33 cellular contexts compared by ENCODE assay signal in the genomic region with DNA sequence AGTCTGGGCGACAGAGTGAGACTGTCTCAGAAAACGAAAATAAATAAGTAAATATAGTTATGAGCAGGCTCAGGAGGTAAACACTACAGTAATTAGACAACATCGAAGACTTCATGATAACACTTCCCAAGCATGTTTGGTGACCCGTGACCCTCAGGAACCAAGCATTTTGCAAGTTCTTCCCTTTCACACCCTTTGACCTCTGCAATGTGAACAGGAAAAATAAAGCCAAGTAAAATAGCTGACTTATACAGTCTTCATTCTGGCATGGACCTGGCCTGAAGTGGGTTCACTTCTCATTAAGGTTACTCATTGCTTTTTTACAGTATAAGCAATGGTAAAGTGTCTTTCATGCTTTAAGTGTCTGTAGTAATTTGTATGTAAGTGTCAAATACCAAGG.
"Had no signal": no experiment of that assay in that cellular context is flagged by ENCODE, and none has a peak within 500 bp of the region (broad histone marks: within the 10 kb centered on the region; RNA-seq: fewer than 3 reads in every experiment).

No MANE protein-coding gene starts in this region.

- H3K4me3 ChIP-seq: adrenal gland, body of pancreas, esophagus muscularis mucosa, gastrocnemius medialis had no signal

- FAIRE-seq: colon had no signal

- ATAC-seq: activated CD4-positive, CD25-positive, alpha-beta regulatory T cell treated with anti-CD3 and anti-CD28 coated beads, Interleukin-2, amount 50 U/mL, for 24 hours; activated CD8-positive, alpha-beta memory T cell treated with anti-CD3 and anti-CD28 coated beads, Interleukin-2, amount 10 ng/mL, durations not matched to agents 7 days and 5 days; activated CD8-positive, alpha-beta T cell treated with anti-CD3 and anti-CD28 coated beads, Interleukin-2, amount 10 ng/mL, durations not matched to agents 7 days and 5 days; activated naive CD8-positive, alpha-beta T cell treated with anti-CD3 and anti-CD28 coated beads, Interleukin-2, amount 50 U/mL, for 24 hours; body of pancreas; effector memory CD8-positive, alpha-beta T cell; foreskin keratinocyte; gastrocnemius medialis; T-helper 17 cell had no signal

- H3K27ac ChIP-seq: adrenal gland, body of pancreas, esophagus muscularis mucosa, foreskin keratinocyte, gastrocnemius medialis, WERI-Rb-1 had no signal

- DNase-seq: activated B cell treated with CpG ODN at 0.5 μM for 24 hours; activated CD4-positive, alpha-beta T cell treated with anti-CD3 and anti-CD28 coated beads for 48 hours; activated CD4-positive, alpha-beta T cell treated with anti-CD3 and anti-CD28 coated beads, Interleukin-2, amount 50 U/mL, for 1 hour; activated CD4-positive, alpha-beta T cell treated with anti-CD3 and anti-CD28 coated beads, Interleukin-2, amount 50 U/mL, for 48 hours; activated CD8-positive, alpha-beta memory T cell treated with anti-CD3 and anti-CD28 coated beads, Interleukin-2, amount 10 ng/mL, durations not matched to agents 7 days and 5 days; activated CD8-positive, alpha-beta memory T cell treated with anti-CD3 and anti-CD28 coated beads, Interleukin-2, amount 50 U/mL, for 4 hours; activated CD8-positive, alpha-beta T cell treated with anti-CD3 and anti-CD28 coated beads, Interleukin-2, amount 10 ng/mL, durations not matched to agents 7 days and 5 days; activated effector memory CD4-positive, alpha-beta T cell treated with anti-CD3 and anti-CD28 coated beads, Interleukin-2, amount 50 U/mL, for 16 hours; activated naive CD4-positive, alpha-beta T cell treated with anti-CD3 and anti-CD28 coated beads for 36 hours; activated naive CD8-positive, alpha-beta T cell treated with anti-CD3 and anti-CD28 coated beads for 36 hours; activated naive CD8-positive, alpha-beta T cell treated with anti-CD3 and anti-CD28 coated beads, Interleukin-2, amount 50 U/mL, for 24 hours; activated T-cell treated with anti-CD3 and anti-CD28 coated beads, Interleukin-2, amount 50 U/mL, for 1 hour; activated T-cell treated with anti-CD3 and anti-CD28 coated beads, Interleukin-2, amount 50 U/mL, for 48 hours; adrenal gland; amygdala; aorta; body of pancreas; caudate nucleus; cortex of kidney; dermis blood vessel endothelial cell; effector CD4-positive, alpha-beta T cell; effector memory CD8-positive, alpha-beta T cell; erythroblast; foreskin keratinocyte; gastrocnemius medialis; glutamatergic neuron; T-helper 1 cell; T-helper 17 cell; T1000; WERI-Rb-1 had no signal

- H3K27me3 ChIP-seq: adrenal gland, body of pancreas, esophagus muscularis mucosa, foreskin keratinocyte, gastrocnemius medialis had no signal

- H3K9me3 ChIP-seq: adrenal gland, body of pancreas, esophagus muscularis mucosa, gastrocnemius medialis had no signal

- H3K4me1 ChIP-seq: adrenal gland, body of pancreas, esophagus muscularis mucosa, foreskin keratinocyte, gastrocnemius medialis had no signal

- H3K36me3 ChIP-seq: adrenal gland, esophagus muscularis mucosa, gastrocnemius medialis, WERI-Rb-1 had no signal
